In the genomic region with DNA sequence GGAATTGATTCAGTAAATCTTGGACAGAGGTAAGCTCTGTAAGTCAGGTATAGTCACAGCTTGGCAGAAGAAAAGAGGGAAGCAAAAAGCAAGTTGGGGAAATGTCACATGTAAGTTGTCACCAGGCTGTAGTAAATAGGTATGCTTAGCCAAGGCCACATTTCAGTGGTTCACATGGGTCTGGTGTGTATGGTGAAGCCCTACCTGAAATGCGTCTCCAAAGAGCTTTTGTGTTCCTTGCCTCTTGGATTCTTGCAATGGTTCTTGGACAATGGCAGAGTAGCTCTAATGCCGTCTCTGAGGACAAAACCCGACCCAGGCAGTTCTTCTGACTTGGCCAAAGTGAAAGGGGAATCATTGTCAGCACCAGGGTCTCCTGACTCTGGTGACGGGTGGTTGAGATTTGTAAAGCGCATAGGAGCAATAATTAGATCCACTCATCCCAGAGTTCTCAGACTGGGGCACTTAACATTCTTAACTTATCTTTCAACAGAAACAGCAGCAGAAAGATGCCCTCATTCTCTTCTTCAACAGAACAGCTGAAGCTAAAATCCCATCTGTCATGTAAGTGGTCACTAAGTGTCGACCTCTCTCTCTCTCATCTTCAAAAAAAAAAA, we compare ENCODE assay signal across 18 cellular contexts.
"Had no signal": no experiment of that assay in that cellular context is flagged by ENCODE, and none has a peak within 500 bp of the region (broad histone marks: within the 10 kb centered on the region; RNA-seq: fewer than 3 reads in every experiment).

No MANE protein-coding gene starts in this region.

- H3K9me3 ChIP-seq: breast epithelium, gastrocnemius medialis, thyroid gland had no signal

- H3K4me3 ChIP-seq: breast epithelium, gastrocnemius medialis, thyroid gland had no signal

- ATAC-seq: esophagus mucosa, gastrocnemius medialis had no signal

- H3K36me3 ChIP-seq: breast epithelium had no signal

- DNase-seq: activated CD4-positive, alpha-beta T cell treated with anti-CD3 and anti-CD28 coated beads, Interleukin-2, amount 50 U/mL, for 1 hour; activated CD4-positive, CD25-positive, alpha-beta regulatory T cell treated with anti-CD3 and anti-CD28 coated beads, Interleukin-2, amount 50 U/mL, for 72 hours; activated CD8-positive, alpha-beta memory T cell treated with anti-CD3 and anti-CD28 coated beads, Interleukin-2, amount 50 U/mL, for 4 hours; activated gamma-delta T cell; activated T-cell treated with anti-CD3 and anti-CD28 coated beads, Interleukin-2, amount 50 U/mL, for 48 hours; effector CD4-positive, alpha-beta T cell; gastrocnemius medialis; midbrain; nephron progenitor cell; nucleus accumbens; stimulated activated CD4-positive, alpha-beta T cell treated with anti-CD3 and anti-CD28 coated beads, Interleukin-1b, Interleukin-23, amount 100 ng/mL, for 48 hours; stimulated activated CD8-positive, alpha-beta memory T cell treated with anti-CD3 and anti-CD28 coated beads, Interleukin-4, amount 100 ng/mL, for 48 hours; stimulated activated naive CD4-positive, alpha-beta T cell; thyroid gland had no signal

- H3K4me1 ChIP-seq: breast epithelium, gastrocnemius medialis, thyroid gland had no signal

- H3K27me3 ChIP-seq: breast epithelium, gastrocnemius medialis, thyroid gland had no signal

- FAIRE-seq: astrocyte had no signal

- H3K27ac ChIP-seq: breast epithelium, gastrocnemius medialis, thyroid gland, VCaP had no signal
